18 cellular contexts compared by ENCODE assay signal in the genomic region with DNA sequence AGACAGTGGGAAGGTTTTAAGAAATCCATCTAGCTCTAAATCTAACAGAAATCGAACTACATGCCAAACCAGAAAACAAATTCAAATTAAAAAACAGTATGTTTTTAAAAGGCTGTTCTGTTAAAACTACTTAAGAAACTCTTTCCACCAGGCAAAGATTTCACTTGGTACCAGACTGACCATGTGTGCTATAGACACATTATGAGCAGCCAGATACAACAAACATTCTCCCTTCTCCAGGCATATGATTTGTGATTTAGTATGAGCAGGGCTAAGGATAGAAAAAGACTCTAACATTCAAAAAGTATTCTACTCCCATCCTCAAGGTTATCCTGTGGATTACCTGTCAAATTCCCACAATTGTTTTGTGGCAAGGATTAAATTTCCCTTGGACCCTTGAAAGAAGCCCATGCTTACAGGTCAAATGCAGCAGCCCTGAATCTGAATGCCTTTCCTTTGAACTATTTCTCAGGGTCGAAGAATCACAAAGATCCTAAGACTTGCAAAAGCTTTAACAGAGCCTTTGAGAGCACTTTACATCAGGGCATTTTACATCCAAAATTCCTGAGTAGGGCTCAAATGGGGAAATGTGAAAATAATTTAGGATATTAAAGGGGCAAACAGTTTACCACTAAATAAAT. TPM values are rescaled to one million over a fixed set of nuclear protein-coding genes. Genes with fewer than 3 reads are reported as not detected.
DNase-seq lines count a peak whose midpoint lies in the region; FAIRE-seq and TF ChIP-seq lines count a peak whose summit lies in the region.
"Had no signal": no experiment of that assay in that cellular context is flagged by ENCODE, and none has a peak within 500 bp of the region (broad histone marks: within the 10 kb centered on the region; RNA-seq: fewer than 3 reads in every experiment).

No MANE protein-coding gene starts in this region.

- H3K27ac ChIP-seq in HUES48 (ENCODE audit: low read depth, low read length) (peak overlapping the region; percentile 82), H1 (ENCODE audit: low read depth, low read length) (no peak overlapping the region), neuronal stem cell (replicated peaks; ENCODE audit: low read length) (no peak overlapping the region)
- H3K27ac ChIP-seq: C4-2B, GM23248, KMS-11 had no signal

- H3K23me2 ChIP-seq in H1 (ENCODE audit: low read depth, low read length): no peaks in the 10 kb centered on the region

- no peak overlapping the region for H2BK5ac ChIP-seq in H1 (ENCODE audit: low read depth, low read length)
- no peak overlapping the region for H2BK5ac ChIP-seq in neuronal stem cell (ENCODE audit: low read length)

- no peaks in the 10 kb centered on the region for H3K9me3 ChIP-seq in HUES48 (ENCODE audit: control insufficient read depth, insufficient read depth, low read length)
- H3K9me3 ChIP-seq in H1 (ENCODE audit: insufficient read depth in 2 of 2, low read depth in 1 of 2, low read length in 1 of 2): no peaks in the 10 kb centered on the region
- no peaks in the 10 kb centered on the region for H3K9me3 ChIP-seq in neuronal stem cell (replicated peaks in 1 of 2; ENCODE audit: control insufficient read depth in 2 of 2, insufficient read depth in 1 of 2, low read depth in 1 of 2, low read length in 2 of 2)

- no peak overlapping the region for H3K18ac ChIP-seq in H1 (ENCODE audit: extremely low read depth, low read length)
- H3K18ac ChIP-seq in neuronal stem cell (ENCODE audit: low read length): no peak overlapping the region

- POLR2A ChIA-PET in H1 (lab: Charles Lee; ENCODE audit: partially characterized antibody): interaction anchor here (1.1 kb wide), 1 partner anchor 43 kb away, joined by 3 read pairs; a partner anchor contains a TSS

- H2BK12ac ChIP-seq in H1 (ENCODE audit: low read depth, low read length) (no peak overlapping the region), neuronal stem cell (ENCODE audit: low read length) (no peak overlapping the region)

- no peak overlapping the region for H3K56ac ChIP-seq in H1 (replicated peaks; ENCODE audit: insufficient read length, low read depth, low read length)

- H3K36me3 ChIP-seq in HUES48 (ENCODE audit: control insufficient read depth, insufficient read depth, low read length): peaks cover 35% of the 10 kb centered on the region
- peaks cover 0 to 7% (median 1%) of the 10 kb centered on the region in 4 experiments; a peak in 4 of 8 replicates for H3K36me3 ChIP-seq in H1 (ENCODE audit: control insufficient read depth in 2 of 4, insufficient read depth in 4 of 4, low read length in 3 of 4)
- H3K36me3 ChIP-seq in neuronal stem cell (replicated peaks in 1 of 2; ENCODE audit: control insufficient read depth in 2 of 2, insufficient read depth in 2 of 2, low read length in 2 of 2): peaks cover 3 to 84% of the 10 kb centered on the region in 2 donors

- H3K14ac ChIP-seq in H1 (ENCODE audit: insufficient read length): no peak overlapping the region
- H3K14ac ChIP-seq in neuronal stem cell (ENCODE audit: low read length): no peak overlapping the region

- H3K4me3 ChIP-seq in HUES48 (ENCODE audit: low read depth, low read length) (peak overlapping the region; percentile 31), H1 (ENCODE audit: extremely low read depth in 1 of 4, insufficient read depth in 2 of 4, low read depth in 3 of 4, low read length in 4 of 4) (peak overlapping the region in 1 of 4 experiments; percentile 25; a peak in 1 of 8 replicates), neuronal stem cell (ENCODE audit: low read length in 2 of 2) (no peak overlapping the region)
- H3K4me3 ChIP-seq: GM23248 had no signal

- H4K91ac ChIP-seq in H1 (replicated peaks; ENCODE audit: insufficient read length, low read length) (no peak overlapping the region), neuronal stem cell (ENCODE audit: low read depth, low read length, poor library complexity) (no peak overlapping the region)

- WGBS in H1 (ENCODE audit: extremely low coverage in 1 of 2, insufficient coverage in 1 of 2, insufficient read length in 1 of 2, insufficient replicate concordance in 2 of 2, low coverage in 1 of 2, low lambda C conversion rate in 2 of 2, missing lambda C conversion rate in 1 of 2), 2 experiments: 34% methylated on average over 2 of the region's 2 CpGs; no CpG with 5 or more reads in 1 of the 2 experiments
- WGBS in neuronal stem cell (ENCODE audit: extremely low coverage in 2 of 2, insufficient read length in 2 of 2, insufficient replicate concordance in 1 of 2), 2 donors: no CpG with 5 or more reads among the region's 2 CpGs

- no peak overlapping the region for H3K23ac ChIP-seq in H1 (ENCODE audit: insufficient read length)
- no peak overlapping the region for H3K23ac ChIP-seq in neuronal stem cell (ENCODE audit: low read depth, low read length, poor library complexity)

- H3K79me1 ChIP-seq in H1 (ENCODE audit: low read depth, low read length): no peaks in the 10 kb centered on the region
- H3K79me1 ChIP-seq in neuronal stem cell (ENCODE audit: low read depth, low read length): no peaks in the 10 kb centered on the region

- H3K4me1 ChIP-seq in HUES48 (ENCODE audit: control insufficient read depth, insufficient read depth, low read length): peaks cover 38% of the 10 kb centered on the region
- peaks cover 0 to 10% (median 2%) of the 10 kb centered on the region in 4 experiments; a peak in 4 of 7 replicates for H3K4me1 ChIP-seq in H1 (replicated peaks in 1 of 4; ENCODE audit: control insufficient read depth in 3 of 4, insufficient read depth in 4 of 4, low read length in 3 of 4)
- H3K4me1 ChIP-seq in neuronal stem cell (ENCODE audit: control insufficient read depth in 2 of 2, insufficient read depth in 1 of 2, low read depth in 1 of 2, low read length in 2 of 2): peaks cover 0 to 6% of the 10 kb centered on the region in 2 donors

- peak; percentile 9 for DNase-seq in ELF-1 (ENCODE audit: low read depth, low spot score)
- peak in 1 of 2 experiments; percentile 21 for DNase-seq in H1 (ENCODE audit: low read depth in 1 of 2, low spot score in 2 of 2)
- peak; percentile 26 for DNase-seq in iPS-NIHi7 (ENCODE audit: extremely low spot score)
- no peak for DNase-seq in A172 (ENCODE audit: low spot score)
- DNase-seq in activated CD4-positive, alpha-beta T cell treated with anti-CD3 and anti-CD28 coated beads, Interleukin-2, amount 50 U/mL, for 4 hours: no peak
- DNase-seq in RPMI8226: no peak
- DNase-seq in neuronal stem cell (ENCODE audit: low spot score): no peak
- DNase-seq: EL, GM23248, NCI-H1105, NCI-H2081, NCI-H2171 treated with DMSO at 0.1 percent for 48 hours, NCI-H524 treated with DMSO at 0.1 percent for 48 hours, NCI-H82, SHP77 had no signal

- H2BK20ac ChIP-seq in H1 (ENCODE audit: low read length): no peak overlapping the region

- H3K79me2 ChIP-seq in H1 (ENCODE audit: control insufficient read depth in 1 of 2, insufficient read depth in 2 of 2, low read length in 2 of 2): no peaks in the 10 kb centered on the region

- no peak overlapping the region for H4K5ac ChIP-seq in H1 (ENCODE audit: insufficient read length, low read depth, low read length)

- H3K27me3 ChIP-seq in HUES48 (ENCODE audit: control insufficient read depth, insufficient read depth, low read length) (no peaks in the 10 kb centered on the region), H1 (replicated peaks in 1 of 4; ENCODE audit: control insufficient read depth in 3 of 4, extremely low read depth in 1 of 4, insufficient read depth in 3 of 4, low read length in 3 of 4) (no peaks in the 10 kb centered on the region), neuronal stem cell (ENCODE audit: control insufficient read depth in 3 of 3, insufficient read depth in 3 of 3, low read depth in 1 of 3, low read length in 3 of 3) (no peaks in the 10 kb centered on the region)

- H2BK15ac ChIP-seq in H1 (ENCODE audit: low read length): no peak overlapping the region
- H2BK15ac ChIP-seq in neuronal stem cell (ENCODE audit: low read length): no peak overlapping the region

- CTCF ChIA-PET in H1 (lab: Charles Lee; ENCODE audit: partially characterized antibody): interaction anchor here (1.3 to 2.0 kb wide), 4 partner anchors 9 to 71 kb away, joined by 4 to 7 read pairs (median 4); no protein-coding TSS in a partner anchor

- H3K4me2 ChIP-seq in H1 (ENCODE audit: insufficient read depth in 1 of 2, low read depth in 2 of 2, low read length in 2 of 2) (peak overlapping the region; percentile 28 to 57; a peak in 3 of 4 replicates), neuronal stem cell (ENCODE audit: insufficient read depth, low read length, poor library complexity, severe bottlenecking) (no peak overlapping the region)
- H3K4me2 ChIP-seq: KMS-11 had no signal

- TF ChIP-seq RAD21 in H1 (IDR thresholded peaks at IDR 0.05 in 1 of 2, conservative IDR thresholded peaks at IDR 0.05 in 1 of 2; ENCODE audit: low read depth in 2 of 2, low read length in 2 of 2): no peak

- H3K9ac ChIP-seq in HUES48 (ENCODE audit: low read depth, low read length) (peak overlapping the region; percentile 23; the same call in 1 of the 2 replicates), H1 (replicated peaks in 1 of 4; ENCODE audit: extremely low read depth in 1 of 4, low read depth in 3 of 4, low read length in 3 of 4) (no peak overlapping the region), neuronal stem cell (ENCODE audit: low read depth, low read length, poor library complexity) (no peak overlapping the region)
- H3K9ac ChIP-seq: GM23248, KMS-11 had no signal

- no peak for TF ChIP-seq CTCF in H1 (IDR thresholded peaks at IDR 0.05; ENCODE audit: control extremely low read depth in 1 of 3, insufficient read depth in 1 of 3, low read depth in 1 of 3, low read length in 3 of 3)

- H2AK5ac ChIP-seq in H1 (ENCODE audit: low read depth, low read length) (no peak overlapping the region), neuronal stem cell (ENCODE audit: low read depth, low read length) (no peak overlapping the region)

- H3K4ac ChIP-seq in H1 (replicated peaks; ENCODE audit: insufficient read length, low read depth, low read length) (no peak overlapping the region), neuronal stem cell (ENCODE audit: low read length) (no peak overlapping the region)

- TF ChIP-seq POLR2A in H1 (IDR thresholded peaks at IDR 0.05; ENCODE audit: control extremely low read depth in 1 of 2, low read depth in 2 of 2, low read length in 2 of 2): no peak

- H4K8ac ChIP-seq in H1 (ENCODE audit: extremely low read depth, insufficient read depth, low read length): no peak overlapping the region
- H4K8ac ChIP-seq in neuronal stem cell (ENCODE audit: low read depth, low read length): no peak overlapping the region

- H2BK120ac ChIP-seq in H1 (replicated peaks; ENCODE audit: low read depth, low read length) (no peak overlapping the region), neuronal stem cell (ENCODE audit: low read depth, low read length) (no peak overlapping the region)

- TF ChIP-seq EP300 in H1 (IDR thresholded peaks at IDR 0.05; ENCODE audit: borderline replicate concordance in 1 of 2, low read depth in 2 of 2, low read length in 2 of 2): no peak

- H2AFZ ChIP-seq in H1 (ENCODE audit: low read length) (no peak overlapping the region), neuronal stem cell (ENCODE audit: low read length) (no peak overlapping the region)
- H2AFZ ChIP-seq: GM23248 had no signal

- peak; percentile 65 for FAIRE-seq in H1 (lab: Jason Lieb, UNC)

- no peaks in the 10 kb centered on the region for H4K20me1 ChIP-seq in H1 (replicated peaks in 1 of 2; ENCODE audit: control insufficient read depth in 1 of 2, insufficient read depth in 2 of 2, low read length in 2 of 2)

RNA-seq across cellular contexts. Expression of a gene that starts 42.5 kb away (rescaled TPM):
- total RNA-seq in H1 (2021; fragmentation: NEBNext Ultra II Directional; extraction: Animal tissue kit (Norgen Biotek cat#: 25700)): 6.7 and 8.7 TPM in 2 replicates
- 5.8 and 6.8 TPM in 2 replicates for polyA plus RNA-seq in H1 (2011; rRNA removed)
- 11.5 TPM for polyA plus RNA-seq in H1 (2011; cell fraction: cytosol; rRNA removed)
- 6.4 TPM for polyA plus RNA-seq in H1 (2011; cell fraction: nucleus; rRNA removed)
- polyA plus RNA-seq in H1 (2012, experiment 1 of 2): 5.5 to 6.4 TPM (median 5.9 TPM) in 4 replicates
- polyA plus RNA-seq in H1 (2012, experiment 2 of 2): 3.1 TPM
- 12.4 TPM for polyA plus RNA-seq in H1 (2013, experiment 1 of 2)
- 12.3 TPM for polyA plus RNA-seq in H1 (2013, experiment 2 of 2)
- 2.4 and 3.2 TPM in 2 replicates for polyA minus RNA-seq in H1 (2011; rRNA and poly(A)+ RNA removed)
- 2.1 TPM for polyA minus RNA-seq in H1 (2011; cell fraction: cytosol; rRNA and poly(A)+ RNA removed)
- 17.7 TPM for polyA minus RNA-seq in H1 (2011; cell fraction: nucleus; rRNA and poly(A)+ RNA removed)
- total RNA-seq in A172 (2014; rRNA removed; shearing (Covaris generic)): 4.2 and 10.6 TPM in 2 replicates
- 41.4 TPM for polyA plus RNA-seq in neuronal stem cell (2013, experiment 1 of 2)
- 42.4 TPM for polyA plus RNA-seq in neuronal stem cell (2013, experiment 2 of 2)

RNA-seq across cellular contexts. Expression of a gene that starts 45.6 kb away (rescaled TPM):
- 22.6 and 25.5 TPM in 2 replicates for total RNA-seq in H1 (2021; fragmentation: NEBNext Ultra II Directional; extraction: Animal tissue kit (Norgen Biotek cat#: 25700))
- polyA plus RNA-seq in H1 (2011; rRNA removed): 5.1 and 9.0 TPM in 2 replicates
- 10.0 TPM for polyA plus RNA-seq in H1 (2011; cell fraction: cytosol; rRNA removed)
- 6.1 TPM for polyA plus RNA-seq in H1 (2011; cell fraction: nucleus; rRNA removed)
- polyA plus RNA-seq in H1 (2012, experiment 1 of 2): 10.4 to 13.8 TPM (median 10.9 TPM) in 4 replicates
- polyA plus RNA-seq in H1 (2012, experiment 2 of 2): 0.63 TPM
- polyA plus RNA-seq in H1 (2013, experiment 1 of 2): 9.6 TPM
- polyA plus RNA-seq in H1 (2013, experiment 2 of 2): 8.6 TPM
- 14.7 and 25.7 TPM in 2 replicates for polyA minus RNA-seq in H1 (2011; rRNA and poly(A)+ RNA removed)
- 13.1 TPM for polyA minus RNA-seq in H1 (2011; cell fraction: cytosol; rRNA and poly(A)+ RNA removed)
- polyA minus RNA-seq in H1 (2011; cell fraction: nucleus; rRNA and poly(A)+ RNA removed): 20.8 TPM
- total RNA-seq in A172 (2014; rRNA removed; shearing (Covaris generic)): 14.7 and 16.7 TPM in 2 replicates
- 8.2 TPM for polyA plus RNA-seq in neuronal stem cell (2013, experiment 1 of 2)
- polyA plus RNA-seq in neuronal stem cell (2013, experiment 2 of 2): 8.1 TPM

Comparison
In these comparisons a context has a peak if more than half of its experiments do, and no peak if none do; other contexts are left out.
1. DNase-seq: peak in ELF-1 (single experiment) and iPS-NIHi7 (single experiment); none in A172 (single experiment), activated CD4-positive, alpha-beta T cell treated with anti-CD3 and anti-CD28 coated beads, Interleukin-2, amount 50 U/mL, for 4 hours (0 of 2), RPMI8226 (single experiment) and neuronal stem cell (single experiment).